In genomic region chr9:13990336-13990735, GRCh38 we compare ENCODE assay signal across 16 cellular contexts.
"Had no signal": no experiment of that assay in that cellular context is flagged by ENCODE, and none has a peak within 500 bp of the region (broad histone marks: within the 10 kb centered on the region; RNA-seq: fewer than 3 reads in every experiment).

No MANE protein-coding gene starts in this region.

- H3K36me3 ChIP-seq: esophagus muscularis mucosa, gastroesophageal sphincter, heart left ventricle, left lung, lower lobe of right lung had no signal

- H3K9me3 ChIP-seq: esophagus muscularis mucosa, gastroesophageal sphincter, heart left ventricle, lower lobe of right lung, mucosa of descending colon had no signal

- H3K4me1 ChIP-seq: foreskin keratinocyte, gastroesophageal sphincter, left lung, lower lobe of right lung had no signal

- DNase-seq: dermis blood vessel endothelial cell; dorsolateral prefrontal cortex; effector CD4-positive, alpha-beta T cell; effector memory CD4-positive, alpha-beta T cell; foreskin keratinocyte; heart left ventricle; hippocampal formation; left cardiac atrium; left lung; left ventricle myocardium superior; lower lobe of right lung; mesenchymal stem cell; mucosa of descending colon had no signal

- H3K4me3 ChIP-seq: coronary artery, dorsolateral prefrontal cortex, esophagus muscularis mucosa, gastroesophageal sphincter, heart left ventricle, left lung, lower lobe of right lung, mucosa of descending colon had no signal

- H3K27me3 ChIP-seq: dorsolateral prefrontal cortex, esophagus muscularis mucosa, foreskin keratinocyte, gastroesophageal sphincter, heart left ventricle, left lung had no signal

- H3K27ac ChIP-seq: coronary artery, dorsolateral prefrontal cortex, esophagus muscularis mucosa, foreskin keratinocyte, gastroesophageal sphincter, heart left ventricle, left lung, lower lobe of right lung had no signal
